ENCODE assay signal across 20 cellular contexts in the genomic region with DNA sequence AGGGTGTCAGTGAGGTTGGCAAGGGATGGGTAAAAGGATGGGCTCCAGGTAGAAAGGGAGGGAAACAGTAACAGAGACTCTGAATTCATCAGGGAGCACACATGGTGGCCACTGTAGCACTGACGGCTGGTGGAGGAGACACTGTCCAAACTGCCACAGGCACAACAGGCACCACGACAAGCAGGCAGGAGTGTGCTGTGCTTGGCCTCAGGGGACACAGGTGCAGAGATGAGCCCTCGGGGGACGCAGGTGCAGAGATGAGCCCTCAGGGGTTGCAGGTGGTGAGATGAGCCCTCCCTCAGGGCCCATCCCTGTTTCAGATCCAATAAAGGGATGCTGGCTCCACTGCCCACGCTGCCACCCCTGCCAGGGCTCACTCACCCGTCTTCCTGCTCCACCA. TPM values are rescaled to one million over a fixed set of nuclear protein-coding genes. Genes with fewer than 3 reads are reported as not detected.
DNase-seq lines count a peak whose midpoint lies in the region; FAIRE-seq and TF ChIP-seq lines count a peak whose summit lies in the region.
"Had no signal": no experiment of that assay in that cellular context is flagged by ENCODE, and none has a peak within 500 bp of the region (broad histone marks: within the 10 kb centered on the region; RNA-seq: fewer than 3 reads in every experiment).

No MANE protein-coding gene starts in this region.

- TF ChIP-seq POLR2A in GM12891 (IDR thresholded peaks at IDR 0.05; ENCODE audit: low read depth, low read length) = no peak

- H4K20me1 ChIP-seq in osteoblast (ENCODE audit: insufficient read depth, low read length) (no peaks in the 10 kb centered on the region), smooth muscle cell (ENCODE audit: low read depth) (no peaks in the 10 kb centered on the region)

- H3K4me1 ChIP-seq in osteoblast (ENCODE audit: insufficient read depth, low read length) (no peaks in the 10 kb centered on the region), smooth muscle cell (ENCODE audit: low read depth) (no peaks in the 10 kb centered on the region)

- intact Hi-C loops in activated naive CD4-positive, alpha-beta T cell treated with anti-CD3 and anti-CD28 coated beads for 36 hours (cut with micrococcal nuclease) = no loop called here

- no peak overlapping the region for H3K27ac Mint-ChIP-seq in chondrocyte (ENCODE audit: unreplicated experiment)
- H3K27ac Mint-ChIP-seq in activated naive CD4-positive, alpha-beta T cell treated with anti-CD3 and anti-CD28 coated beads for 36 hours = no peak overlapping the region

- H3F3A ChIP-seq in smooth muscle cell (ENCODE audit: low read depth) = no peaks in the 10 kb centered on the region

- H3K79me2 ChIP-seq in osteoblast (ENCODE audit: insufficient read depth, low read length) (no peaks in the 10 kb centered on the region), smooth muscle cell (ENCODE audit: low read depth) (no peaks in the 10 kb centered on the region)

- no peak overlapping the region for H3K4me3 ChIP-seq in H7 (ENCODE audit: insufficient read depth, low read depth, low read length)
- H3K4me3 ChIP-seq in osteoblast (ENCODE audit: insufficient read depth, low read length) = no peak overlapping the region
- H3K4me3 ChIP-seq in smooth muscle cell = no peak overlapping the region
- H3K4me3 ChIP-seq: K562 had no signal

- H3K27me3 Mint-ChIP-seq in chondrocyte (ENCODE audit: low read depth) = peaks cover 24% of the 10 kb centered on the region
- H3K27me3 Mint-ChIP-seq in activated naive CD4-positive, alpha-beta T cell treated with anti-CD3 and anti-CD28 coated beads for 36 hours (ENCODE audit: low read depth) = no peaks in the 10 kb centered on the region

- CTCF ChIA-PET in activated naive CD4-positive, alpha-beta T cell treated with anti-CD3 and anti-CD28 coated beads for 36 hours (lab: Charles Lee) = no interaction called here

- no peak overlapping the region for H2AFZ ChIP-seq in osteoblast (ENCODE audit: low read length)
- H2AFZ ChIP-seq in smooth muscle cell (ENCODE audit: low read depth) = no peak overlapping the region

- 92% methylated on average over 6 of the region's 6 CpGs for WGBS in smooth muscle cell (ENCODE audit: low lambda C conversion rate)

- no peak for FAIRE-seq in GM12891 (lab: Jason Lieb, UNC)
- FAIRE-seq: K562 had no signal

- no peak overlapping the region for H3K9ac ChIP-seq in smooth muscle cell (ENCODE audit: low read depth)

- H3K27ac ChIP-seq in osteoblast (ENCODE audit: low read depth, low read length) (no peak overlapping the region), smooth muscle cell (ENCODE audit: low read depth) (no peak overlapping the region)
- H3K27ac ChIP-seq: C4-2B had no signal

- no peaks in the 10 kb centered on the region for H3K9me3 ChIP-seq in osteoblast (ENCODE audit: low read depth, low read length)
- no peaks in the 10 kb centered on the region for H3K9me3 ChIP-seq in smooth muscle cell (replicated peaks; ENCODE audit: low read depth)

- H3K4me3 Mint-ChIP-seq in chondrocyte (ENCODE audit: unreplicated experiment) = no peak overlapping the region
- no peak overlapping the region for H3K4me3 Mint-ChIP-seq in activated naive CD4-positive, alpha-beta T cell treated with anti-CD3 and anti-CD28 coated beads for 36 hours

- H3K36me3 ChIP-seq in H7 (replicated peaks; ENCODE audit: control insufficient read depth, insufficient read depth, low read length) (no peaks in the 10 kb centered on the region), osteoblast (ENCODE audit: insufficient read depth, low read length) (no peaks in the 10 kb centered on the region), smooth muscle cell (ENCODE audit: low read depth) (no peaks in the 10 kb centered on the region)

- no peak for TF ChIP-seq CTCF in chondrocyte (IDR thresholded peaks at IDR 0.05)
- no peak for TF ChIP-seq CTCF in osteoblast (IDR thresholded peaks at IDR 0.05; ENCODE audit: extremely low read depth, low read depth, low read length)
- no peak for TF ChIP-seq CTCF in smooth muscle cell (IDR thresholded peaks at IDR 0.05; ENCODE audit: borderline replicate concordance, insufficient read depth, poor library complexity, severe bottlenecking)

- DNase-seq in H7 = peak; percentile 34
- DNase-seq in NCI-H146 treated with DMSO at 0.1 percent for 48 hours (lab: John Stamatoyannopoulos, UW; ENCODE audit: unreplicated experiment) = peak; percentile 82
- DNase-seq in chondrocyte (ENCODE audit: low spot score) = peak; percentile 40
- peak; percentile 86 for DNase-seq in osteoblast (ENCODE audit: insufficient read length, low spot score, missing footprints)
- no peak for DNase-seq in activated naive CD4-positive, alpha-beta T cell treated with anti-CD3 and anti-CD28 coated beads for 36 hours
- DNase-seq in smooth muscle cell (lab: John Stamatoyannopoulos, UW; ENCODE audit: unreplicated experiment) = no peak
- DNase-seq in GM12891 (ENCODE audit: insufficient read length, low spot score) = no peak
- DNase-seq: ACHN, DMS 273 treated with DMSO at 0.1 percent for 48 hours, DND-41, HCEC 1CT, NCI-H1092 treated with DMSO at 0.1 percent for 48 hours, NCI-H1694, NCI-H2081 treated with DMSO at 0.1 percent for 48 hours, NCI-H510A treated with DMSO at 0.1 percent for 48 hours, NCI-H774 had no signal

- peaks cover 9% of the 10 kb centered on the region for H3K9me3 Mint-ChIP-seq in chondrocyte (ENCODE audit: low read depth)
- H3K9me3 Mint-ChIP-seq in activated naive CD4-positive, alpha-beta T cell treated with anti-CD3 and anti-CD28 coated beads for 36 hours = peaks cover 5% of the 10 kb centered on the region

- H3K36me3 Mint-ChIP-seq in chondrocyte (ENCODE audit: low read depth) = no peaks in the 10 kb centered on the region
- no peaks in the 10 kb centered on the region for H3K36me3 Mint-ChIP-seq in activated naive CD4-positive, alpha-beta T cell treated with anti-CD3 and anti-CD28 coated beads for 36 hours (ENCODE audit: low read depth)

- H3K4me2 ChIP-seq in osteoblast (ENCODE audit: insufficient read depth, low read length) (no peak overlapping the region), smooth muscle cell (no peak overlapping the region)

- H3K4me1 Mint-ChIP-seq in chondrocyte (ENCODE audit: low read depth) = peaks cover 7% of the 10 kb centered on the region
- no peaks in the 10 kb centered on the region for H3K4me1 Mint-ChIP-seq in activated naive CD4-positive, alpha-beta T cell treated with anti-CD3 and anti-CD28 coated beads for 36 hours (ENCODE audit: low read depth)

- H3K27me3 ChIP-seq in H7 (ENCODE audit: control insufficient read depth, insufficient read depth, low read length) (no peaks in the 10 kb centered on the region), osteoblast (ENCODE audit: insufficient read depth, low read length) (peaks cover 3% of the 10 kb centered on the region), smooth muscle cell (ENCODE audit: low read depth) (no peaks in the 10 kb centered on the region)

TF ChIP-seq in GM12891, 5 proteins besides CTCF, POLR2A, EP300 and RAD21:
- TF ChIP-seq POU2F2 (IDR thresholded peaks at IDR 0.05; ENCODE audit: low read depth, low read length) (no peak), PAX5 (IDR thresholded peaks at IDR 0.05; ENCODE audit: insufficient read depth, low read length, severe bottlenecking) (no peak), POLR2AphosphoS5 (IDR thresholded peaks at IDR 0.05; ENCODE audit: low read depth, low read length) (no peak), TAF1 (IDR thresholded peaks at IDR 0.05; ENCODE audit: low read depth, low read length) (no peak), SPI1 (IDR thresholded peaks at IDR 0.05; ENCODE audit: low read depth, low read length) (no peak)

RNA-seq across cellular contexts. Expression of gene PDE6B, which starts 7.6 kb away (rescaled TPM):
- 12.1 and 12.7 TPM in 2 replicates for total RNA-seq in H7 (2014; rRNA removed; shearing (Covaris generic))
- total RNA-seq in chondrocyte = 0.46 to 2.3 TPM (median 2.3 TPM) in 3 replicates
- total RNA-seq in osteoblast = not detected in 2 replicates
- total RNA-seq in activated naive CD4-positive, alpha-beta T cell treated with anti-CD3 and anti-CD28 coated beads for 36 hours = 10 to 100 TPM; 17.4 to 18.1 TPM
- 5.1 and 9.8 TPM in 2 replicates for total RNA-seq in smooth muscle cell
- polyA plus RNA-seq in smooth muscle cell = 7.6 and 9.0 TPM in 2 replicates
- 11.3 TPM for polyA plus RNA-seq in GM12891 (2012; ENCODE audit: low read depth, missing spikeins)
- total RNA-seq: K562, SK-MEL-5 had no signal

RNA-seq across cellular contexts. Expression of gene ATP5ME, which starts 41.1 kb away (rescaled TPM):
- 410 and 452 TPM in 2 replicates for total RNA-seq in H7 (2014; rRNA removed; shearing (Covaris generic))
- total RNA-seq in chondrocyte = 240 to 279 TPM (median 256 TPM) in 3 replicates
- total RNA-seq in osteoblast = 60.8 and 70.4 TPM in 2 replicates
- 100 to 1,000 TPM; 254 to 257 TPM for total RNA-seq in activated naive CD4-positive, alpha-beta T cell treated with anti-CD3 and anti-CD28 coated beads for 36 hours
- total RNA-seq in smooth muscle cell = 95.4 and 152 TPM in 2 replicates
- 699 and 733 TPM in 2 replicates for polyA plus RNA-seq in smooth muscle cell
- polyA plus RNA-seq in GM12891 (2012; ENCODE audit: low read depth, missing spikeins) = 1,492 TPM

RNA-seq across cellular contexts. Expression of gene MYL5, which starts 41.4 kb away (rescaled TPM):
- 12.6 and 18.2 TPM in 2 replicates for total RNA-seq in H7 (2014; rRNA removed; shearing (Covaris generic))
- 22.8 to 26.5 TPM (median 25.6 TPM) in 3 replicates for total RNA-seq in chondrocyte
- 17.7 and 22.8 TPM in 2 replicates for total RNA-seq in osteoblast
- 10 to 100 TPM; 12.0 to 12.9 TPM for total RNA-seq in activated naive CD4-positive, alpha-beta T cell treated with anti-CD3 and anti-CD28 coated beads for 36 hours
- 6.8 and 22.1 TPM in 2 replicates for total RNA-seq in smooth muscle cell
- polyA plus RNA-seq in smooth muscle cell = 6.7 and 12.5 TPM in 2 replicates
- 23.8 TPM for polyA plus RNA-seq in GM12891 (2012; ENCODE audit: low read depth, missing spikeins)

RNA-seq across cellular contexts. Expression of gene SLC49A3, which starts 56.0 kb away (rescaled TPM):
- total RNA-seq in H7 (2014; rRNA removed; shearing (Covaris generic)) = 2.0 and 4.1 TPM in 2 replicates
- 0.85 to 1.3 TPM (median 0.89 TPM) in 3 replicates for total RNA-seq in chondrocyte
- total RNA-seq in osteoblast = 11.6 and 13.6 TPM in 2 replicates
- total RNA-seq in activated naive CD4-positive, alpha-beta T cell treated with anti-CD3 and anti-CD28 coated beads for 36 hours = not detected
- 15.6 and 26.4 TPM in 2 replicates for total RNA-seq in smooth muscle cell
- polyA plus RNA-seq in smooth muscle cell = 40.2 and 40.3 TPM in 2 replicates
- 0.42 TPM for polyA plus RNA-seq in GM12891 (2012; ENCODE audit: low read depth, missing spikeins)
- total RNA-seq: G401, SK-MEL-5 had no signal

RNA-seq across cellular contexts. Expression of gene TMEM271, which starts 56.8 kb away (rescaled TPM):
- 0.41 and 0.59 TPM in 2 replicates for total RNA-seq in H7 (2014; rRNA removed; shearing (Covaris generic))
- total RNA-seq in chondrocyte (not detected in 3 replicates), osteoblast (not detected in 2 replicates), smooth muscle cell (not detected in 2 replicates)
- not detected for total RNA-seq in activated naive CD4-positive, alpha-beta T cell treated with anti-CD3 and anti-CD28 coated beads for 36 hours
- not detected in 2 replicates for polyA plus RNA-seq in smooth muscle cell
- not detected for polyA plus RNA-seq in GM12891 (2012; ENCODE audit: low read depth, missing spikeins)
- total RNA-seq: K562, SK-MEL-5 had no signal
- polyA plus RNA-seq: K562 had no signal

Comparison
In these comparisons a context has a peak if more than half of its experiments do, and no peak if none do; other contexts are left out.
1. DNase-seq: peak in H7 (single experiment), NCI-H146 treated with DMSO at 0.1 percent for 48 hours (single experiment), chondrocyte (single experiment) and osteoblast (single experiment); none in activated naive CD4-positive, alpha-beta T cell treated with anti-CD3 and anti-CD28 coated beads for 36 hours (single experiment), smooth muscle cell (single experiment) and GM12891 (single experiment).